7 cellular contexts compared by ENCODE assay signal in genomic region chr14:24271834-24272263, GRCh38. TPM values are rescaled to one million over a fixed set of nuclear protein-coding genes. Genes with fewer than 3 reads are reported as not detected.
DNase-seq lines count a peak whose midpoint lies in the region; ATAC-seq and FAIRE-seq lines count a peak whose summit lies in the region.

No MANE protein-coding gene starts in this region.

- H3K9me3 Mint-ChIP-seq in activated naive CD4-positive, alpha-beta T cell treated with anti-CD3 and anti-CD28 coated beads, Interleukin-2, amount 50 U/mL, for 72 hours, result no peaks in the 10 kb centered on the region
- H3K9me3 Mint-ChIP-seq in stimulated activated naive CD8-positive, alpha-beta T cell treated with anti-CD3 and anti-CD28 coated beads, Interleukin-15, amount 100 ng/mL, for 72 hours, result no peaks in the 10 kb centered on the region

- H3K4me3 Mint-ChIP-seq in stimulated activated naive CD8-positive, alpha-beta T cell treated with anti-CD3 and anti-CD28 coated beads, Interleukin-15, amount 100 ng/mL, for 72 hours, result peak overlapping the region; percentile 87 to 92

- FAIRE-seq in urothelium cell line (lab: Jason Lieb, UNC), result no peak

- H3K27ac Mint-ChIP-seq in activated naive CD4-positive, alpha-beta T cell treated with anti-CD3 and anti-CD28 coated beads, Interleukin-2, amount 50 U/mL, for 72 hours, result peak overlapping the region; percentile 90 to 92
- peak overlapping the region; percentile 74 to 94 for H3K27ac Mint-ChIP-seq in stimulated activated naive CD8-positive, alpha-beta T cell treated with anti-CD3 and anti-CD28 coated beads, Interleukin-15, amount 100 ng/mL, for 72 hours

- no peak for ATAC-seq in activated naive CD4-positive, alpha-beta T cell treated with anti-CD3 and anti-CD28 coated beads, Interleukin-2, amount 50 U/mL, for 72 hours
- no peak for ATAC-seq in stimulated activated naive CD8-positive, alpha-beta T cell treated with anti-CD3 and anti-CD28 coated beads, Interleukin-15, amount 100 ng/mL, for 72 hours
- ATAC-seq in GM18858 (IDR thresholded peaks at IDR 0.05; ENCODE audit: unreplicated experiment), result no peak

- H3K4me1 Mint-ChIP-seq in stimulated activated naive CD8-positive, alpha-beta T cell treated with anti-CD3 and anti-CD28 coated beads, Interleukin-15, amount 100 ng/mL, for 72 hours, result peaks cover 48% of the 10 kb centered on the region

- no peak for DNase-seq in activated naive CD4-positive, alpha-beta T cell treated with anti-CD3 and anti-CD28 coated beads, Interleukin-2, amount 50 U/mL, for 72 hours (ENCODE audit: low spot score in 2 of 2)
- no peak for DNase-seq in stimulated activated naive CD8-positive, alpha-beta T cell treated with anti-CD3 and anti-CD28 coated beads, Interleukin-15, amount 100 ng/mL, for 72 hours
- no peak for DNase-seq in DMS53 (lab: John Stamatoyannopoulos, UW)
- no peak for DNase-seq in urothelium cell line (ENCODE audit: low spot score)

- H3K27me3 Mint-ChIP-seq in stimulated activated naive CD8-positive, alpha-beta T cell treated with anti-CD3 and anti-CD28 coated beads, Interleukin-15, amount 100 ng/mL, for 72 hours, result no peaks in the 10 kb centered on the region

- H3K9ac ChIP-seq in HUES48 (ENCODE audit: low read depth, low read length), result no peak overlapping the region
- peak overlapping the region; percentile 95 for H3K9ac ChIP-seq in iPS-18a (ENCODE audit: low read length)

- H3K27me3 ChIP-seq in HUES48 (ENCODE audit: control insufficient read depth, insufficient read depth, low read length) (no peaks in the 10 kb centered on the region), iPS-18a (ENCODE audit: control insufficient read depth, insufficient read depth, low read length) (no peaks in the 10 kb centered on the region)

- H3K9me3 ChIP-seq in HUES48 (ENCODE audit: control insufficient read depth, insufficient read depth, low read length) (no peaks in the 10 kb centered on the region), iPS-18a (ENCODE audit: control insufficient read depth, low read depth, low read length) (no peaks in the 10 kb centered on the region)

- peaks cover 7% of the 10 kb centered on the region; the same call in 1 of the 2 replicates for H3K4me1 ChIP-seq in HUES48 (ENCODE audit: control insufficient read depth, insufficient read depth, low read length)
- H3K4me1 ChIP-seq in iPS-18a (ENCODE audit: control insufficient read depth, low read depth, low read length), result no peaks in the 10 kb centered on the region

- H3K27ac ChIP-seq in HUES48 (ENCODE audit: low read depth, low read length) (no peak overlapping the region), iPS-18a (ENCODE audit: low read length) (no peak overlapping the region)

- H3K36me3 ChIP-seq in HUES48 (ENCODE audit: control insufficient read depth, insufficient read depth, low read length) (peaks cover 3% of the 10 kb centered on the region), iPS-18a (ENCODE audit: control insufficient read depth, low read depth, low read length) (peaks cover 4% of the 10 kb centered on the region)

- H3K36me3 Mint-ChIP-seq in activated naive CD4-positive, alpha-beta T cell treated with anti-CD3 and anti-CD28 coated beads, Interleukin-2, amount 50 U/mL, for 72 hours, result peaks cover 5 to 6% of the 10 kb centered on the region in 2 donors

- H3K4me3 ChIP-seq in HUES48 (ENCODE audit: low read depth, low read length), result peak overlapping the region; percentile 90
- peak overlapping the region; percentile 95 for H3K4me3 ChIP-seq in iPS-18a (ENCODE audit: low read length)

RNA-seq across cellular contexts. Expression of gene RABGGTA, which starts 0.5 kb away (rescaled TPM):
- 10 to 100 TPM; 58.6 to 67.0 TPM for total RNA-seq in activated naive CD4-positive, alpha-beta T cell treated with anti-CD3 and anti-CD28 coated beads, Interleukin-2, amount 50 U/mL, for 72 hours

RNA-seq across cellular contexts. Expression of gene TGM1, which starts 8.9 kb away (rescaled TPM):
- total RNA-seq in activated naive CD4-positive, alpha-beta T cell treated with anti-CD3 and anti-CD28 coated beads, Interleukin-2, amount 50 U/mL, for 72 hours, result 10 to 100 TPM in 1 of 2 donors, 1 to 10 TPM in 1; 7.9 to 31.6 TPM

RNA-seq across cellular contexts. Expression of gene DHRS1, which starts 27.7 kb away (rescaled TPM):
- 10 to 100 TPM; 13.3 to 17.7 TPM for total RNA-seq in activated naive CD4-positive, alpha-beta T cell treated with anti-CD3 and anti-CD28 coated beads, Interleukin-2, amount 50 U/mL, for 72 hours

RNA-seq across cellular contexts. Expression of gene NOP9, which starts 27.8 kb away (rescaled TPM):
- 10 to 100 TPM; 30.5 TPM for total RNA-seq in activated naive CD4-positive, alpha-beta T cell treated with anti-CD3 and anti-CD28 coated beads, Interleukin-2, amount 50 U/mL, for 72 hours

RNA-seq across cellular contexts. Expression of gene TINF2, which starts 29.4 kb away (rescaled TPM):
- total RNA-seq in activated naive CD4-positive, alpha-beta T cell treated with anti-CD3 and anti-CD28 coated beads, Interleukin-2, amount 50 U/mL, for 72 hours, result 100 to 1,000 TPM in 1 of 2 donors, 10 to 100 TPM in 1; 80.0 to 101 TPM
